ENCODE assay signal across 26 cellular contexts in genomic region chr7:100607111-100607510, GRCh38. TPM values are rescaled to one million over a fixed set of nuclear protein-coding genes. Genes with fewer than 3 reads are reported as not detected.
DNase-seq lines count a peak whose midpoint lies in the region; ATAC-seq and TF ChIP-seq lines count a peak whose summit lies in the region.
"Had no signal": no experiment of that assay in that cellular context is flagged by ENCODE, and none has a peak within 500 bp of the region (broad histone marks: within the 10 kb centered on the region; RNA-seq: fewer than 3 reads in every experiment).

No MANE protein-coding gene starts in this region.

- H3K4ac ChIP-seq in IMR-90 (ENCODE audit: low read depth, low read length): no peak overlapping the region

- TF ChIP-seq RAD21 in IMR-90 (IDR thresholded peaks at IDR 0.05; ENCODE audit: low read length): no peak

- H3K9me3 ChIP-seq in IMR-90 (ENCODE audit: control insufficient read depth, insufficient read depth, low read length) (no peaks in the 10 kb centered on the region), WERI-Rb-1 (ENCODE audit: severe bottlenecking) (no peaks in the 10 kb centered on the region), right cardiac atrium (ENCODE audit: control insufficient read depth, low read length) (no peaks in the 10 kb centered on the region)
- H3K9me3 ChIP-seq: left lung, neutrophil, SJCRH30, spleen, upper lobe of left lung had no signal

- BruUV-seq in IMR-90 (replicated peaks; lab: Mats Ljungman, UMichigan): no TSS peak

- H2AK5ac ChIP-seq in IMR-90 (ENCODE audit: low read depth, low read length): peak overlapping the region; percentile 56

- CTCF ChIA-PET in IMR-90 (lab: Yijun Ruan, JAX): no interaction called here

- H3K23ac ChIP-seq in IMR-90 (ENCODE audit: low read depth, low read length): no peak overlapping the region

- DNase-seq in EH (ENCODE audit: low read depth): peak; percentile 21
- DNase-seq in IMR-90: peak; percentile 32
- peak in 1 of 2 donors; percentile 67 for DNase-seq in cardiac fibroblast (ENCODE audit: low read depth in 2 of 2)
- no peak for DNase-seq in neural crest cell (ENCODE audit: low read depth, low spot score)
- DNase-seq in WERI-Rb-1: no peak
- no peak for DNase-seq in right cardiac atrium
- DNase-seq: activated CD4-positive, alpha-beta T cell treated with anti-CD3 and anti-CD28 coated beads, Interleukin-2, amount 50 U/mL, for 48 hours; activated naive CD4-positive, alpha-beta T cell treated with Interleukin-2 at 50 U/mL for 16 hours; activated T-cell treated with anti-CD3 and anti-CD28 coated beads, Interleukin-2, amount 50 U/mL, for 1 hour; AML-193; aorta; COR-L47; head of caudate nucleus; KG1; left lung; NCI-H187; NCI-H774; SJCRH30; spleen; stimulated activated CD4-positive, alpha-beta T cell treated with anti-CD3 and anti-CD28 coated beads, Interleukin-4, amount 100 ng/mL, for 4 hours; T-helper 1 cell; upper lobe of left lung had no signal

- no peak overlapping the region for H4K91ac ChIP-seq in IMR-90 (ENCODE audit: insufficient read depth, low read depth, low read length)

- no peak overlapping the region for H2BK5ac ChIP-seq in IMR-90 (ENCODE audit: low read depth, low read length, poor library complexity, severe bottlenecking)

- H3K79me1 ChIP-seq in IMR-90 (ENCODE audit: low read depth in 1 of 2, low read length in 2 of 2): peaks cover 0 to 44% of the 10 kb centered on the region in 2 experiments; a peak in 2 of 4 replicates

- H4K8ac ChIP-seq in IMR-90 (ENCODE audit: low read depth in 2 of 2, low read length in 2 of 2): no peak overlapping the region

- no peak for TF ChIP-seq CTCF in IMR-90 (conservative IDR thresholded peaks at IDR 0.05; ENCODE audit: low read depth, low read length)
- peak; percentile 11 for TF ChIP-seq CTCF in cardiac fibroblast (IDR thresholded peaks at IDR 0.05; ENCODE audit: low read depth, low read length)
- TF ChIP-seq CTCF in neural crest cell (conservative IDR thresholded peaks at IDR 0.05): no peak
- no peak for TF ChIP-seq CTCF in WERI-Rb-1 (IDR thresholded peaks at IDR 0.05; ENCODE audit: low read depth, low read length)

- WGBS in IMR-90 (ENCODE audit: extremely low coverage in 2 of 2, insufficient read length in 1 of 2), 2 experiments: 82% methylated on average over 2 of the region's 8 CpGs; no CpG with 5 or more reads in 1 of the 2 experiments
- WGBS in right cardiac atrium: 90% methylated on average over 8 of the region's 8 CpGs

- no peaks in the 10 kb centered on the region for H3K36me3 Mint-ChIP-seq in neural crest cell (ENCODE audit: low read depth)

- no peak overlapping the region for H3K18ac ChIP-seq in IMR-90 (ENCODE audit: low read depth, low read length)

- H3K27me3 Mint-ChIP-seq in neural crest cell (ENCODE audit: low read depth): peaks cover 51% of the 10 kb centered on the region

- no peak overlapping the region for H3K14ac ChIP-seq in IMR-90 (replicated peaks; ENCODE audit: low read depth, low read length)

- POLR2A ChIA-PET in IMR-90 (lab: Charles Lee; ENCODE audit: unreplicated experiment): interaction anchor here (0.6 kb wide), 2 partner anchors 22 to 133 kb away, joined by 7 read pairs; no protein-coding TSS in a partner anchor

- peak overlapping the region; percentile 36 for H3K4me3 Mint-ChIP-seq in neural crest cell

- H3K9me1 ChIP-seq in IMR-90 (ENCODE audit: insufficient read depth, low read length): peaks cover 3% of the 10 kb centered on the region; the same call in 1 of the 2 replicates

- H3K4me3 ChIP-seq in IMR-90 (ENCODE audit: insufficient read depth, low read depth, low read length) (no peak overlapping the region), cardiac fibroblast (replicated peaks in 1 of 2; ENCODE audit: low read depth in 2 of 2, low read length in 2 of 2) (no peak overlapping the region), WERI-Rb-1 (ENCODE audit: low read depth, low read length) (no peak overlapping the region), right cardiac atrium (ENCODE audit: low read length) (no peak overlapping the region)
- H3K4me3 ChIP-seq: coronary artery, left lung, SJCRH30, spleen, upper lobe of left lung had no signal

- dilution Hi-C loops in IMR-90 (cut with HindIII; ENCODE audit: low sequenced_read_pairs, unreplicated experiment): no loop called here

- no peaks in the 10 kb centered on the region for H3K27me3 ChIP-seq in IMR-90 (ENCODE audit: control insufficient read depth, insufficient read depth, low read length)
- H3K27me3 ChIP-seq in WERI-Rb-1 (ENCODE audit: insufficient read depth, low read depth, severe bottlenecking): peaks cover 8% of the 10 kb centered on the region
- no peaks in the 10 kb centered on the region for H3K27me3 ChIP-seq in right cardiac atrium (ENCODE audit: control insufficient read depth, insufficient read depth)
- H3K27me3 ChIP-seq: SJCRH30, upper lobe of left lung had no signal

- H3K27ac Mint-ChIP-seq in neural crest cell (ENCODE audit: unreplicated experiment): no peak overlapping the region

- peak overlapping the region; percentile 55 for H2AK9ac ChIP-seq in IMR-90 (replicated peaks; ENCODE audit: low read depth, low read length, poor library complexity)

- intact Hi-C loops in IMR-90 (cut with micrococcal nuclease) (no loop called here), right cardiac atrium (cut with DNase I) (loop anchor here in 1 of 4 donors (10.0 kb wide), 1 partner anchor 78 kb away; no protein-coding TSS in a partner anchor)

- H2BK20ac ChIP-seq in IMR-90 (ENCODE audit: low read depth, low read length): no peak overlapping the region

- H3K36me3 ChIP-seq in IMR-90 (ENCODE audit: control insufficient read depth, insufficient read depth, low read length) (peaks cover 30% of the 10 kb centered on the region), WERI-Rb-1 (no peaks in the 10 kb centered on the region)
- H3K36me3 ChIP-seq: left lung, neutrophil, SJCRH30, spleen, upper lobe of left lung had no signal

- H3K56ac ChIP-seq in IMR-90 (ENCODE audit: extremely low read depth, insufficient read depth, low read length): no peak overlapping the region

- no peak overlapping the region for H2BK15ac ChIP-seq in IMR-90 (ENCODE audit: low read depth, low read length)

- peaks cover 24% of the 10 kb centered on the region for H3K4me1 Mint-ChIP-seq in neural crest cell

- TF ChIP-seq POLR2A in IMR-90 (IDR thresholded peaks at IDR 0.05; ENCODE audit: low read depth, low read length): no peak

- no peaks in the 10 kb centered on the region for H3K9me3 Mint-ChIP-seq in neural crest cell

- no peak overlapping the region for H3K4me2 ChIP-seq in IMR-90 (ENCODE audit: low read depth, low read length)

- ATAC-seq in IMR-90 (ENCODE audit: low read depth) (no peak), GM21447 (IDR thresholded peaks at IDR 0.05; ENCODE audit: unreplicated experiment) (no peak), right cardiac atrium (no peak)
- ATAC-seq: left lung had no signal

- no peak overlapping the region for H2BK120ac ChIP-seq in IMR-90 (ENCODE audit: low read depth, low read length)

- no peak overlapping the region for H4K5ac ChIP-seq in IMR-90 (ENCODE audit: low read depth, low read length)

- H2AFZ ChIP-seq in IMR-90 (replicated peaks; ENCODE audit: low read length, poor library complexity): peak overlapping the region; percentile 43

- H3K4me1 ChIP-seq in IMR-90 (ENCODE audit: control insufficient read depth, insufficient read depth, low read length) (peaks cover 8% of the 10 kb centered on the region), right cardiac atrium (ENCODE audit: control insufficient read depth, insufficient read depth, low read length) (no peaks in the 10 kb centered on the region)

- H3K27ac ChIP-seq in IMR-90 (ENCODE audit: insufficient read depth, low read length): no peak overlapping the region
- no peak overlapping the region for H3K27ac ChIP-seq in WERI-Rb-1
- no peak overlapping the region for H3K27ac ChIP-seq in right cardiac atrium (ENCODE audit: low read length)
- H3K27ac ChIP-seq: coronary artery, left lung, neutrophil, SJCRH30, spleen, upper lobe of left lung had no signal

- H3K9ac ChIP-seq in IMR-90 (ENCODE audit: low read depth, low read length): no peak overlapping the region

- in situ Hi-C loops in IMR-90 (cut with MboI; ENCODE audit: low sequenced_read_pairs): no loop called here

- no peaks in the 10 kb centered on the region for H4K20me1 ChIP-seq in IMR-90 (ENCODE audit: insufficient read depth, low read length)

RNA-seq across cellular contexts. Expression of gene PCOLCE, which starts 4.9 kb away (rescaled TPM):
- 22.6 and 25.6 TPM in 2 replicates for total RNA-seq in IMR-90 (2012; rRNA removed)
- polyA plus RNA-seq in IMR-90 (2012; rRNA removed): 364 and 385 TPM in 2 replicates
- polyA plus RNA-seq in IMR-90 (2012; cell fraction: cytosol; rRNA removed): 283 and 394 TPM in 2 replicates
- 615 and 1,429 TPM in 2 replicates for polyA plus RNA-seq in IMR-90 (2012; cell fraction: nucleus; rRNA removed; ENCODE audit: low replicate concordance)
- 13.7 and 16.7 TPM in 2 replicates for total RNA-seq in neural crest cell
- 10 to 100 TPM; 44.0 to 81.7 (median 57.4) TPM for total RNA-seq in right cardiac atrium
- 41.2 TPM for polyA plus RNA-seq in right cardiac atrium

RNA-seq across cellular contexts. Expression of gene MOSPD3, which starts 5.2 kb away (rescaled TPM):
- total RNA-seq in IMR-90 (2012; rRNA removed) (2.2 and 2.3 TPM in 2 replicates), neural crest cell (24.3 and 27.9 TPM in 2 replicates), right cardiac atrium (10 to 100 TPM; 11.1 to 13.7 (median 11.9) TPM)
- polyA plus RNA-seq in IMR-90 (2012; rRNA removed) (23.2 and 30.0 TPM in 2 replicates), right cardiac atrium (13.8 TPM)
- 16.0 and 40.1 TPM in 2 replicates for polyA plus RNA-seq in IMR-90 (2012; cell fraction: cytosol; rRNA removed)
- 23.7 and 42.5 TPM in 2 replicates for polyA plus RNA-seq in IMR-90 (2012; cell fraction: nucleus; rRNA removed; ENCODE audit: low replicate concordance)

RNA-seq across cellular contexts. Expression of gene FBXO24, which starts 21.0 kb away (rescaled TPM):
- total RNA-seq in IMR-90 (2012; rRNA removed): 0.28 and 0.54 TPM in 2 replicates
- polyA plus RNA-seq in IMR-90 (2012; rRNA removed): 0.29 and 0.43 TPM in 2 replicates
- polyA plus RNA-seq in IMR-90 (2012; cell fraction: cytosol; rRNA removed): 0.23 and 0.58 TPM in 2 replicates
- polyA plus RNA-seq in IMR-90 (2012; cell fraction: nucleus; rRNA removed; ENCODE audit: low replicate concordance): 1.5 and 2.5 TPM in 2 replicates
- total RNA-seq in neural crest cell: 0.50 and 0.61 TPM in 2 replicates
- 1 to 10 TPM in 1 of 4 donors, under 1 TPM in 2, not detected in 1; 0.74 to 1.0 (median 0.76) TPM for total RNA-seq in right cardiac atrium
- polyA plus RNA-seq in right cardiac atrium: 0.27 TPM
- total RNA-seq: SJCRH30 had no signal

RNA-seq across cellular contexts. Expression of gene LRCH4, which starts 21.2 kb away (rescaled TPM):
- total RNA-seq in IMR-90 (2012; rRNA removed) (5.0 and 6.1 TPM in 2 replicates), neural crest cell (44.2 and 46.6 TPM in 2 replicates), right cardiac atrium (10 to 100 TPM; 29.0 to 36.0 (median 32.4) TPM)
- polyA plus RNA-seq in IMR-90 (2012; rRNA removed) (41.3 and 42.2 TPM in 2 replicates), right cardiac atrium (33.4 TPM)
- 20.5 and 31.1 TPM in 2 replicates for polyA plus RNA-seq in IMR-90 (2012; cell fraction: cytosol; rRNA removed)
- 247 and 673 TPM in 2 replicates for polyA plus RNA-seq in IMR-90 (2012; cell fraction: nucleus; rRNA removed; ENCODE audit: low replicate concordance)

RNA-seq across cellular contexts. Expression of gene SAP25, which starts 33.4 kb away (rescaled TPM):
- total RNA-seq in IMR-90 (2012; rRNA removed) (not detected in 2 replicates), neural crest cell (3.4 and 4.6 TPM in 2 replicates), right cardiac atrium (1 to 10 TPM in 2 of 4 donors, under 1 TPM in 1, not detected in 1; 0.81 to 1.4 (median 1.3) TPM)
- polyA plus RNA-seq in IMR-90 (2012; rRNA removed) (1.8 and 2.3 TPM in 2 replicates), right cardiac atrium (0.79 TPM)
- polyA plus RNA-seq in IMR-90 (2012; cell fraction: cytosol; rRNA removed): 0.54 and 0.62 TPM in 2 replicates
- 8.7 and 38.4 TPM in 2 replicates for polyA plus RNA-seq in IMR-90 (2012; cell fraction: nucleus; rRNA removed; ENCODE audit: low replicate concordance)
- total RNA-seq: pulmonary artery endothelial cell had no signal

Comparison
In these comparisons a context has a peak if more than half of its experiments do, and no peak if none do; other contexts are left out.
1. DNase-seq: peak in EH (single experiment) and IMR-90 (single experiment); none in neural crest cell (single experiment), WERI-Rb-1 (single experiment) and right cardiac atrium (0 of 3).